In the genomic region with DNA sequence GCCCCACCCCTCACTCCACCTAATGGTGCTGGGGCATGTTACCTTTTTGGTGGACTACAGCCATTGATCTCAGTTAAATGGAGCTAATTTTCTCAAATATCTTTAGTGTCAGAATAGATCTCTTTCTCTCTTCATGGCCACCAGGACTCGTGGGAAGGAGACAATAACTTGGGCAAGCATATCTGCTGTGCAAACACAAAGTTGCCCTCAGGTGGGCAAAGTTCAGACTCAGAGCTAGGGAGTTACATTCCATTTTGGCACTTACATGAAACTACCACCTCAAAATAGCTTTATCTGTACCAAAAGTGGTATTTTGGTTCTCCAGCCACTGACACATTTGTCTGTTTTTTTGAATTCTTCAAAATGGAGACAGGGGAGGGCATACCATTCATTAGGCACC, we compare ENCODE assay signal across 20 cellular contexts.
"Had no signal": no experiment of that assay in that cellular context is flagged by ENCODE, and none has a peak within 500 bp of the region (broad histone marks: within the 10 kb centered on the region; RNA-seq: fewer than 3 reads in every experiment).

No MANE protein-coding gene starts in this region.

- H3K9me3 Mint-ChIP-seq: endodermal cell, nephron progenitor cell had no signal

- H3K27me3 ChIP-seq: colonic mucosa, left lung, neutrophil, sigmoid colon had no signal

- H3K36me3 ChIP-seq: colonic mucosa, heart left ventricle, left lung, neutrophil, sigmoid colon had no signal

- H3K4me1 ChIP-seq: sigmoid colon had no signal

- H3K36me3 Mint-ChIP-seq: naive thymus-derived CD4-positive, alpha-beta T cell had no signal

- H3K9me3 ChIP-seq: colonic mucosa, heart left ventricle, left lung, neutrophil, sigmoid colon had no signal

- H3K4me3 ChIP-seq: colonic mucosa, heart left ventricle, left lung, lung, sigmoid colon, skin epidermis had no signal

- H3K4me3 Mint-ChIP-seq: endodermal cell; naive thymus-derived CD4-positive, alpha-beta T cell; nephron progenitor cell had no signal

- H3K27ac ChIP-seq: colonic mucosa, left lung, neutrophil, sigmoid colon had no signal

- H3K27ac Mint-ChIP-seq: endodermal cell; naive thymus-derived CD4-positive, alpha-beta T cell; nephron progenitor cell had no signal

- ATAC-seq: left lung; naive thymus-derived CD4-positive, alpha-beta T cell had no signal

- DNase-seq: colonic mucosa; effector CD4-positive, alpha-beta T cell; endodermal cell; erythroblast; foreskin melanocyte; heart left ventricle; hypothalamus; kidney glomerular epithelial cell; left lung; mesendoderm; naive thymus-derived CD4-positive, alpha-beta T cell; nephron progenitor cell; posterior cingulate gyrus; sigmoid colon; stimulated activated CD4-positive, alpha-beta T cell treated with anti-CD3 and anti-CD28 coated beads, Interleukin-2, amount 100 ng/mL, for 48 hours; stimulated activated naive CD4-positive, alpha-beta T cell treated with Interleukin-2 at 50 U/mL for 16 hours; trophoblast cell had no signal
